In genomic region chr1:104353580-104353979, GRCh38 we compare ENCODE assay signal across 37 cellular contexts.
"Had no signal": no experiment of that assay in that cellular context is flagged by ENCODE, and none has a peak within 500 bp of the region (broad histone marks: within the 10 kb centered on the region; RNA-seq: fewer than 3 reads in every experiment).

No MANE protein-coding gene starts in this region.

- H3K27ac Mint-ChIP-seq: activated CD4-positive, alpha-beta memory T cell treated with anti-CD3 and anti-CD28 coated beads, Interleukin-2, amount 10 ng/mL, durations not matched to agents 7 days and 5 days; activated CD4-positive, alpha-beta T cell treated with anti-CD3 and anti-CD28 coated beads for 36 hours; activated CD4-positive, alpha-beta T cell treated with anti-CD3 and anti-CD28 coated beads, Interleukin-2, amount 10 ng/mL, durations not matched to agents 7 days and 5 days; activated CD8-positive, alpha-beta memory T cell treated with anti-CD3 and anti-CD28 coated beads, Interleukin-2, amount 10 ng/mL, durations not matched to agents 7 days and 5 days; activated CD8-positive, alpha-beta T cell treated with anti-CD3 and anti-CD28 coated beads, Interleukin-2, amount 10 ng/mL, durations not matched to agents 7 days and 5 days; activated naive CD4-positive, alpha-beta T cell treated with anti-CD3 and anti-CD28 coated beads, Interleukin-2, amount 10 ng/mL, durations not matched to agents 7 days and 5 days; activated naive CD4-positive, alpha-beta T cell treated with anti-CD3 and anti-CD28 coated beads, Interleukin-2, amount 50 U/mL, for 24 hours; activated naive CD8-positive, alpha-beta T cell; activated naive CD8-positive, alpha-beta T cell treated with anti-CD3 and anti-CD28 coated beads, Interleukin-2, amount 10 ng/mL, durations not matched to agents 7 days and 5 days; activated naive CD8-positive, alpha-beta T cell treated with anti-CD3 and anti-CD28 coated beads, Interleukin-2, amount 50 U/mL, for 24 hours; activated T-cell treated with anti-CD3 and anti-CD28 coated beads, Interleukin-2, amount 50 U/mL, for 24 hours; activated T-helper 2 cell treated with anti-CD3 and anti-CD28 coated beads, Interferon-gamma antibody, Interleukin-2, Interleukin-4, amounts not matched to agents 10 μg/mL and 5 μg/mL and 100 μg/mL, durations not matched to agents 14 hours and 24 hours and 36 hours; brain; T-helper 1 cell treated with Interleukin-12 subunit alpha and Interleukin-12 subunit beta and Interleukin-4 antibody, amounts not matched to agents 30 μg/mL and 1 μg/mL, for 36 hours; T-helper 2 cell treated with Interferon-gamma antibody and Interleukin-4, amounts not matched to agents 5 μg/mL and 100 μg/mL, for 36 hours; WTC11 had no signal

- H3K4me1 ChIP-seq: ascending aorta had no signal

- H3K4me3 ChIP-seq: ascending aorta, cardiac muscle cell had no signal

- H3K27me3 ChIP-seq: ascending aorta, cardiac muscle cell had no signal

- H3K27me3 Mint-ChIP-seq: activated CD4-positive, alpha-beta memory T cell treated with anti-CD3 and anti-CD28 coated beads, Interleukin-2, amount 10 ng/mL, durations not matched to agents 7 days and 5 days; activated CD4-positive, alpha-beta T cell treated with anti-CD3 and anti-CD28 coated beads for 36 hours; activated CD4-positive, alpha-beta T cell treated with anti-CD3 and anti-CD28 coated beads, Interleukin-2, amount 10 ng/mL, durations not matched to agents 7 days and 5 days; activated CD8-positive, alpha-beta memory T cell treated with anti-CD3 and anti-CD28 coated beads, Interleukin-2, amount 10 ng/mL, durations not matched to agents 7 days and 5 days; activated naive CD4-positive, alpha-beta T cell treated with anti-CD3 and anti-CD28 coated beads, Interleukin-2, amount 10 ng/mL, durations not matched to agents 7 days and 5 days; activated naive CD4-positive, alpha-beta T cell treated with anti-CD3 and anti-CD28 coated beads, Interleukin-2, amount 50 U/mL, for 24 hours; activated naive CD8-positive, alpha-beta T cell; activated naive CD8-positive, alpha-beta T cell treated with anti-CD3 and anti-CD28 coated beads, Interleukin-2, amount 10 ng/mL, durations not matched to agents 7 days and 5 days; activated naive CD8-positive, alpha-beta T cell treated with anti-CD3 and anti-CD28 coated beads, Interleukin-2, amount 50 U/mL, for 24 hours; activated T-cell treated with anti-CD3 and anti-CD28 coated beads, Interleukin-2, amount 50 U/mL, for 24 hours; brain; central memory CD8-positive, alpha-beta T cell had no signal

- H3K9me3 ChIP-seq: ascending aorta had no signal

- DNase-seq: activated CD4-positive, alpha-beta memory T cell treated with anti-CD3 and anti-CD28 coated beads, Interleukin-2, amount 10 ng/mL, durations not matched to agents 7 days and 5 days; activated CD4-positive, alpha-beta T cell treated with anti-CD3 and anti-CD28 coated beads for 1 hour; activated CD4-positive, alpha-beta T cell treated with anti-CD3 and anti-CD28 coated beads for 36 hours; activated CD4-positive, alpha-beta T cell treated with anti-CD3 and anti-CD28 coated beads for 48 hours; activated CD4-positive, alpha-beta T cell treated with anti-CD3 and anti-CD28 coated beads, Interleukin-2, amount 10 ng/mL, durations not matched to agents 7 days and 5 days; activated CD4-positive, alpha-beta T cell treated with anti-CD3 and anti-CD28 coated beads, Interleukin-2, amount 50 U/mL, for 48 hours; activated CD4-positive, CD25-positive, alpha-beta regulatory T cell; activated CD8-positive, alpha-beta memory T cell treated with anti-CD3 and anti-CD28 coated beads for 24 hours; activated CD8-positive, alpha-beta memory T cell treated with anti-CD3 and anti-CD28 coated beads, Interleukin-2, amount 10 ng/mL, durations not matched to agents 7 days and 5 days; activated CD8-positive, alpha-beta memory T cell treated with anti-CD3 and anti-CD28 coated beads, Interleukin-2, amount 50 U/mL, for 48 hours; activated CD8-positive, alpha-beta T cell treated with anti-CD3 and anti-CD28 coated beads, Interleukin-2, amount 10 ng/mL, durations not matched to agents 7 days and 5 days; activated effector memory CD4-positive, alpha-beta T cell treated with Interleukin-2 at 50 U/mL for 16 hours; activated gamma-delta T cell; activated naive CD4-positive, alpha-beta T cell treated with anti-CD3 and anti-CD28 coated beads, Interleukin-2, amount 10 ng/mL, durations not matched to agents 7 days and 5 days; activated naive CD4-positive, alpha-beta T cell treated with Interleukin-2 at 50 U/mL for 16 hours; activated naive CD8-positive, alpha-beta T cell treated with anti-CD3 and anti-CD28 coated beads, Interleukin-2, amount 10 ng/mL, durations not matched to agents 7 days and 5 days; activated naive CD8-positive, alpha-beta T cell treated with anti-CD3 and anti-CD28 coated beads, Interleukin-2, amount 50 U/mL, for 24 hours; activated T-cell treated with anti-CD3 and anti-CD28 coated beads, Interleukin-2, amount 50 U/mL, for 24 hours; activated T-cell treated with anti-CD3 and anti-CD28 coated beads, Interleukin-2, amount 50 U/mL, for 48 hours; amygdala; anterior cingulate cortex; caudate nucleus; cerebellar nuclear complex; T-helper 1 cell; T-helper 2 cell; T-helper 9 cell; WERI-Rb-1 had no signal

- H3K36me3 ChIP-seq: ascending aorta, cardiac muscle cell, WERI-Rb-1 had no signal

- H3K36me3 Mint-ChIP-seq: activated CD8-positive, alpha-beta memory T cell treated with anti-CD3 and anti-CD28 coated beads, Interleukin-2, amount 10 ng/mL, durations not matched to agents 7 days and 5 days; activated naive CD4-positive, alpha-beta T cell treated with anti-CD3 and anti-CD28 coated beads, Interleukin-2, amount 10 ng/mL, durations not matched to agents 7 days and 5 days; activated naive CD4-positive, alpha-beta T cell treated with anti-CD3 and anti-CD28 coated beads, Interleukin-2, amount 50 U/mL, for 24 hours; activated naive CD8-positive, alpha-beta T cell; activated naive CD8-positive, alpha-beta T cell treated with anti-CD3 and anti-CD28 coated beads, Interleukin-2, amount 10 ng/mL, durations not matched to agents 7 days and 5 days; brain; WTC11 had no signal

- H3K4me3 Mint-ChIP-seq: activated CD4-positive, alpha-beta memory T cell treated with anti-CD3 and anti-CD28 coated beads, Interleukin-2, amount 10 ng/mL, durations not matched to agents 7 days and 5 days; activated CD4-positive, alpha-beta T cell treated with anti-CD3 and anti-CD28 coated beads for 36 hours; activated CD4-positive, alpha-beta T cell treated with anti-CD3 and anti-CD28 coated beads, Interleukin-2, amount 10 ng/mL, durations not matched to agents 7 days and 5 days; activated CD8-positive, alpha-beta memory T cell treated with anti-CD3 and anti-CD28 coated beads, Interleukin-2, amount 10 ng/mL, durations not matched to agents 7 days and 5 days; activated CD8-positive, alpha-beta T cell treated with anti-CD3 and anti-CD28 coated beads, Interleukin-2, amount 10 ng/mL, durations not matched to agents 7 days and 5 days; activated naive CD4-positive, alpha-beta T cell treated with anti-CD3 and anti-CD28 coated beads, Interleukin-2, amount 10 ng/mL, durations not matched to agents 7 days and 5 days; activated naive CD4-positive, alpha-beta T cell treated with anti-CD3 and anti-CD28 coated beads, Interleukin-2, amount 50 U/mL, for 24 hours; activated naive CD8-positive, alpha-beta T cell; activated naive CD8-positive, alpha-beta T cell treated with anti-CD3 and anti-CD28 coated beads, Interleukin-2, amount 10 ng/mL, durations not matched to agents 7 days and 5 days; activated naive CD8-positive, alpha-beta T cell treated with anti-CD3 and anti-CD28 coated beads, Interleukin-2, amount 50 U/mL, for 24 hours; activated T-cell treated with anti-CD3 and anti-CD28 coated beads, Interleukin-2, amount 50 U/mL, for 24 hours; brain; central memory CD8-positive, alpha-beta T cell; T-helper 1 cell treated with Interleukin-12 subunit alpha and Interleukin-12 subunit beta and Interleukin-4 antibody, amounts not matched to agents 30 μg/mL and 1 μg/mL, for 36 hours; T-helper 2 cell treated with Interferon-gamma antibody and Interleukin-4, amounts not matched to agents 5 μg/mL and 100 μg/mL, for 36 hours; WTC11 had no signal

- H3K9me3 Mint-ChIP-seq: activated CD4-positive, alpha-beta memory T cell treated with anti-CD3 and anti-CD28 coated beads, Interleukin-2, amount 10 ng/mL, durations not matched to agents 7 days and 5 days; activated naive CD4-positive, alpha-beta T cell treated with anti-CD3 and anti-CD28 coated beads, Interleukin-2, amount 50 U/mL, for 24 hours; brain; WTC11 had no signal

- H3K27ac ChIP-seq: ascending aorta, cardiac muscle cell, WERI-Rb-1 had no signal

- H3K4me1 Mint-ChIP-seq: activated CD4-positive, alpha-beta memory T cell treated with anti-CD3 and anti-CD28 coated beads, Interleukin-2, amount 10 ng/mL, durations not matched to agents 7 days and 5 days; activated CD4-positive, alpha-beta T cell treated with anti-CD3 and anti-CD28 coated beads for 36 hours; activated CD4-positive, alpha-beta T cell treated with anti-CD3 and anti-CD28 coated beads, Interleukin-2, amount 10 ng/mL, durations not matched to agents 7 days and 5 days; activated CD8-positive, alpha-beta memory T cell treated with anti-CD3 and anti-CD28 coated beads, Interleukin-2, amount 10 ng/mL, durations not matched to agents 7 days and 5 days; activated naive CD4-positive, alpha-beta T cell treated with anti-CD3 and anti-CD28 coated beads, Interleukin-2, amount 10 ng/mL, durations not matched to agents 7 days and 5 days; activated naive CD4-positive, alpha-beta T cell treated with anti-CD3 and anti-CD28 coated beads, Interleukin-2, amount 50 U/mL, for 24 hours; activated naive CD8-positive, alpha-beta T cell treated with anti-CD3 and anti-CD28 coated beads, Interleukin-2, amount 10 ng/mL, durations not matched to agents 7 days and 5 days; activated naive CD8-positive, alpha-beta T cell treated with anti-CD3 and anti-CD28 coated beads, Interleukin-2, amount 50 U/mL, for 24 hours; brain; central memory CD8-positive, alpha-beta T cell; WTC11 had no signal
